In the genomic region with DNA sequence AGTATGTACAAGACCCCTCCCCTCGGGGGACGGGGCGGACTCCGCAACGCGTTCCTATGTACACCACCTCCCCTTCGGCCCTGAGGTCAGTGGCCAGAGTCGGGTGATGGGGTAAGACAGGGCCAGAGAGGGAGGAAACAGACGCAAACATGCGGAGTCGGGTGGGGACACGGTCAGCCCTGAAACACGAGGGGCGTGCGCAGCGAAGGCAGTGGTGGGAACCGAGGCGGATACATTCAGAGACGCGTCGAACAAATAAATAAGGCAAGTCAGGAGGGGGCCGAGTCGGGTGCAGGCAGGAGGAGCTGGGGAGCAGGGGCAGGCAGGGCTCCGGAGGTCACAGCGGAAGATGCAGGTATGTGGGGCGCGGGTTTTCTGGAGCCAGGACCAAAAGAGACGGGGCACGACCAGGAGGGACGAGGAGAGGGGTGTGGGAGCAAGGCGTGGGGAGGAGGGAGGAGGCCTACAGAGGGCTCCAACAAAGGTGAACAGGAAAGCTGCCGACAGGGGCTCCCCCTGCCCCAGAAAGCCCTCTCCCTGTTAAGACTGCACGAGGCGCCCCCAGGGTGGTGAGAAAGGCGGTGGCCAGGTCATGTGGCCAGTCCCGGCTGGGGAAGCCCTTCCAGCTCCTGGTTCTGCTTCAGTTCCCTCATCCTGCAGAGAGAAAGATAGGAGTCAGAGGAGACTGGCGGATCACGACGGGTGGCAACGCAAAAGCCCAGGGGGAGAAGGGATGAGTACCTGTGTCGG, we compare ENCODE assay signal across 1 cellular context.
TF ChIP-seq lines count a peak whose summit lies in the region.

No MANE protein-coding gene starts in this region.

TF ChIP-seq in A549, 52 proteins besides CTCF, POLR2A, EP300 and RAD21 (continued from another document):
- no peak for TF ChIP-seq HOXA7 (CRISPR knock-in tag; IDR thresholded peaks at IDR 0.05)
TF ChIP-seq in A549: peak in this region for 1.
